Comparison of ENCODE assay signal across 8 cellular contexts in genomic region chr3:52220380-52221026, GRCh38. TPM values are rescaled to one million over a fixed set of nuclear protein-coding genes. Genes with fewer than 3 reads are reported as not detected.
DNase-seq lines count a peak whose midpoint lies in the region; ATAC-seq and TF ChIP-seq lines count a peak whose summit lies in the region.

No MANE protein-coding gene starts in this region.

- 33 to 37% (median 34%) methylated on average over 7 to 9 of the region's 9 CpGs for WGBS in heart left ventricle, 4 donors

- peaks cover 0 to 6% (median 4%) of the 10 kb centered on the region in 9 donors for H3K36me3 ChIP-seq in heart left ventricle

- peaks cover 9% of the 10 kb centered on the region for H3K36me3 Mint-ChIP-seq in T-helper 1 cell treated with Interleukin-12 subunit alpha and Interleukin-12 subunit beta and Interleukin-4 antibody, amounts not matched to agents 30 μg/mL and 1 μg/mL, for 36 hours (ENCODE audit: low read depth)

- no peak overlapping the region for H3K27ac ChIP-seq in heart left ventricle

- peak overlapping the region; percentile 75 for H3K27ac Mint-ChIP-seq in T-helper 1 cell treated with Interleukin-12 subunit alpha and Interleukin-12 subunit beta and Interleukin-4 antibody, amounts not matched to agents 30 μg/mL and 1 μg/mL, for 36 hours

- H3K4me1 Mint-ChIP-seq in T-helper 1 cell treated with Interleukin-12 subunit alpha and Interleukin-12 subunit beta and Interleukin-4 antibody, amounts not matched to agents 30 μg/mL and 1 μg/mL, for 36 hours (ENCODE audit: low read depth): peaks cover 67% of the 10 kb centered on the region

- no peaks in the 10 kb centered on the region for H3K9me3 Mint-ChIP-seq in T-helper 1 cell treated with Interleukin-12 subunit alpha and Interleukin-12 subunit beta and Interleukin-4 antibody, amounts not matched to agents 30 μg/mL and 1 μg/mL, for 36 hours

- H3K4me1 ChIP-seq in heart left ventricle: peaks cover 5 to 64% (median 40%) of the 10 kb centered on the region in 12 donors

- H3K4me3 ChIP-seq in heart left ventricle: no peak overlapping the region

- peak in 3 of 4 donors; percentile 60 to 68 (median 63) for ATAC-seq in heart left ventricle
- no peak for ATAC-seq in GM21367 (IDR thresholded peaks at IDR 0.05; ENCODE audit: unreplicated experiment)

- no peaks in the 10 kb centered on the region for H3K27me3 ChIP-seq in heart left ventricle

- no peak for TF ChIP-seq POLR2A in heart left ventricle (IDR thresholded peaks at IDR 0.05)

- intact Hi-C loops in heart left ventricle (cut with DNase I): loop anchor here in 8 of 10 donors (1.0 to 5.0 kb wide), 4 partner anchors 117 to 122 kb away; no protein-coding TSS in a partner anchor

- peak overlapping the region; percentile 46 for H3K4me3 Mint-ChIP-seq in T-helper 1 cell treated with Interleukin-12 subunit alpha and Interleukin-12 subunit beta and Interleukin-4 antibody, amounts not matched to agents 30 μg/mL and 1 μg/mL, for 36 hours

- H3K9me3 ChIP-seq in heart left ventricle: no peaks in the 10 kb centered on the region

- no peaks in the 10 kb centered on the region for H3K27me3 Mint-ChIP-seq in T-helper 1 cell treated with Interleukin-12 subunit alpha and Interleukin-12 subunit beta and Interleukin-4 antibody, amounts not matched to agents 30 μg/mL and 1 μg/mL, for 36 hours (ENCODE audit: low read depth)

- DNase-seq in AG08396 (ENCODE audit: low spot score): peak; percentile 88
- peak; percentile 78 for DNase-seq in GM19238 (ENCODE audit: insufficient read length, low spot score)
- peak; percentile 37 for DNase-seq in NCI-H1092 treated with DMSO at 0.1 percent for 48 hours (lab: John Stamatoyannopoulos, UW)
- peak; percentile 85 for DNase-seq in activated naive CD8-positive, alpha-beta T cell treated with anti-CD3 and anti-CD28 coated beads, Interleukin-2, amount 50 U/mL, for 16 hours (ENCODE audit: low read depth, low spot score)
- peak; percentile 78 to 92 (median 86) for DNase-seq in heart left ventricle
- peak; percentile 90 for DNase-seq in retina

- peak; percentile 85 to 93 (median 90) for TF ChIP-seq CTCF in heart left ventricle (IDR thresholded peaks at IDR 0.05)

RNA-seq across cellular contexts. Expression of gene TLR9, which starts 4.9 kb away (rescaled TPM):
- under 1 TPM in 8 of 9 donors, not detected in 1; 0.12 to 0.65 (median 0.29) TPM for total RNA-seq in heart left ventricle
- under 1 TPM; 0.04 to 0.23 TPM for polyA plus RNA-seq in heart left ventricle

RNA-seq across cellular contexts. Expression of gene TWF2, which starts 18.5 kb away (rescaled TPM):
- total RNA-seq in heart left ventricle: 100 to 1,000 TPM in 7 of 9 donors, 10 to 100 TPM in 2; 62.9 to 133 (median 117) TPM
- polyA plus RNA-seq in heart left ventricle: 100 to 1,000 TPM in 1 of 2 donors, 10 to 100 TPM in 1; 45.8 to 109 TPM

RNA-seq across cellular contexts. Expression of gene ALAS1, which starts 22.5 kb away (rescaled TPM):
- 100 to 1,000 TPM in 8 of 9 donors, 10 to 100 TPM in 1; 77.9 to 213 (median 146) TPM for total RNA-seq in heart left ventricle
- 100 to 1,000 TPM; 107 to 132 TPM for polyA plus RNA-seq in heart left ventricle

RNA-seq across cellular contexts. Expression of gene PPM1M, which starts 25.1 kb away (rescaled TPM):
- 10 to 100 TPM in 2 of 9 donors, 1 to 10 TPM in 7; 5.7 to 30.2 (median 8.2) TPM for total RNA-seq in heart left ventricle
- 1 to 10 TPM; 5.6 to 6.6 TPM for polyA plus RNA-seq in heart left ventricle

RNA-seq across cellular contexts. Expression of gene WDR82, which starts 57.9 kb away (rescaled TPM):
- total RNA-seq in heart left ventricle: 10 to 100 TPM; 44.9 to 73.6 (median 61.2) TPM
- 10 to 100 TPM; 24.7 to 69.2 TPM for polyA plus RNA-seq in heart left ventricle

Comparison
In these comparisons a context has a peak if more than half of its experiments do, and no peak if none do; other contexts are left out.
1. DNase-seq: peak in every context shown above with its lines; median percentile 90 in retina; 88 in AG08396; 86 in heart left ventricle; 85 in activated naive CD8-positive, alpha-beta T cell treated with anti-CD3 and anti-CD28 coated beads, Interleukin-2, amount 50 U/mL, for 16 hours; 78 in GM19238; 37 in NCI-H1092 treated with DMSO at 0.1 percent for 48 hours.